15 cellular contexts compared by ENCODE assay signal in the genomic region with DNA sequence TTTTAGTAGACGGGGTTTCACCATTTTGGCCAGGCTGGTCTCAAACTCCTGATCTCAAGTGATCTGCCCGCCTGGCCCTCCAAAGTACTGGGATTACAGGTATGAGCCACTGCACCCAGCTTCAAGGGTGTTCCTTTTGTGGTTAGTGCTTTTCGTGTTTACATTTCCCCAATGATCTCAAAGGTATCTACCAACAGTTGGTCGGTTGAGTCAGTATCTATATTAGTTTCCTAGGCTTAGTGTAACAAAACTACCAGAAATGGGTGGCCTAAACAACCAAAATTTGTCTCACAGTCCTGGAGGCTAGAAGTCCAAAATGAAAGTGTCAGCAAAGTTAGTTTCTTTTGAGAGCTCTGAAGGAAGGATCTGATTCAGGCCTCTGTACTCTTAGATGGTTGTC. TPM values are rescaled to one million over a fixed set of nuclear protein-coding genes. Genes with fewer than 3 reads are reported as not detected.
DNase-seq lines count a peak whose midpoint lies in the region; ATAC-seq lines count a peak whose summit lies in the region.
"Had no signal": no experiment of that assay in that cellular context is flagged by ENCODE, and none has a peak within 500 bp of the region (broad histone marks: within the 10 kb centered on the region; RNA-seq: fewer than 3 reads in every experiment).

No MANE protein-coding gene starts in this region.

- peak overlapping the region in 1 of 2 donors; percentile 55 for H3K4me3 Mint-ChIP-seq in activated T-cell treated with anti-CD3 and anti-CD28 coated beads, Interleukin-2, amount 50 U/mL, for 72 hours
- H3K4me3 Mint-ChIP-seq in activated T-helper 2 cell treated with anti-CD3 and anti-CD28 coated beads, Interferon-gamma antibody, Interleukin-2, Interleukin-4, amounts not matched to agents 10 μg/mL and 5 μg/mL and 100 μg/mL, durations not matched to agents 14 hours and 24 hours and 36 hours (ENCODE audit: low read depth): no peak overlapping the region
- H3K4me3 Mint-ChIP-seq: effector memory CD8-positive, alpha-beta T cell had no signal

- intact Hi-C loops in activated T-helper 2 cell treated with anti-CD3 and anti-CD28 coated beads, Interferon-gamma antibody, Interleukin-2, Interleukin-4, amounts not matched to agents 10 μg/mL and 5 μg/mL and 100 μg/mL, durations not matched to agents 14 hours and 24 hours and 36 hours (cut with micrococcal nuclease): no loop called here

- H3K27me3 Mint-ChIP-seq in activated T-cell treated with anti-CD3 and anti-CD28 coated beads, Interleukin-2, amount 50 U/mL, for 72 hours (ENCODE audit: low read depth): no peaks in the 10 kb centered on the region
- no peaks in the 10 kb centered on the region for H3K27me3 Mint-ChIP-seq in activated T-helper 2 cell treated with anti-CD3 and anti-CD28 coated beads, Interferon-gamma antibody, Interleukin-2, Interleukin-4, amounts not matched to agents 10 μg/mL and 5 μg/mL and 100 μg/mL, durations not matched to agents 14 hours and 24 hours and 36 hours (ENCODE audit: low read depth)
- H3K27me3 Mint-ChIP-seq: effector memory CD8-positive, alpha-beta T cell had no signal

- peak; percentile 88 to 96 for ATAC-seq in activated T-cell treated with anti-CD3 and anti-CD28 coated beads, Interleukin-2, amount 50 U/mL, for 72 hours (replicated peaks in 1 of 2)
- ATAC-seq in GM21423 (IDR thresholded peaks at IDR 0.05; ENCODE audit: unreplicated experiment) (peak; percentile 60), HG03135 (IDR thresholded peaks at IDR 0.05; ENCODE audit: unreplicated experiment) (peak; percentile 63)
- ATAC-seq: effector memory CD8-positive, alpha-beta T cell; heart left ventricle had no signal

- peak; percentile 16 to 24 for DNase-seq in activated T-cell treated with anti-CD3 and anti-CD28 coated beads, Interleukin-2, amount 50 U/mL, for 72 hours
- no peak for DNase-seq in activated T-cell treated with anti-CD3 and anti-CD28 coated beads, Interleukin-2, amount 50 U/mL, for 48 hours
- DNase-seq in activated T-helper 2 cell treated with anti-CD3 and anti-CD28 coated beads, Interferon-gamma antibody, Interleukin-2, Interleukin-4, amounts not matched to agents 10 μg/mL and 5 μg/mL and 100 μg/mL, durations not matched to agents 14 hours and 24 hours and 36 hours (ENCODE audit: low spot score): peak; percentile 16
- DNase-seq in NCI-H2227 treated with DMSO at 0.1 percent for 48 hours (lab: John Stamatoyannopoulos, UW): no peak
- no peak for DNase-seq in pons (ENCODE audit: low spot score)
- DNase-seq in NCI-H226: no peak
- DNase-seq: anterior cingulate cortex; effector memory CD8-positive, alpha-beta T cell; heart left ventricle; MV-4-11; ovary; stomach had no signal

- peaks cover 3 to 4% of the 10 kb centered on the region in 2 donors for H3K9me3 Mint-ChIP-seq in activated T-cell treated with anti-CD3 and anti-CD28 coated beads, Interleukin-2, amount 50 U/mL, for 72 hours
- H3K9me3 Mint-ChIP-seq in activated T-helper 2 cell treated with anti-CD3 and anti-CD28 coated beads, Interferon-gamma antibody, Interleukin-2, Interleukin-4, amounts not matched to agents 10 μg/mL and 5 μg/mL and 100 μg/mL, durations not matched to agents 14 hours and 24 hours and 36 hours: peaks cover 17% of the 10 kb centered on the region
- H3K9me3 Mint-ChIP-seq: effector memory CD8-positive, alpha-beta T cell had no signal

- peaks cover 7% of the 10 kb centered on the region for H3K4me1 Mint-ChIP-seq in activated T-cell treated with anti-CD3 and anti-CD28 coated beads, Interleukin-2, amount 50 U/mL, for 72 hours (ENCODE audit: low read depth)
- peaks cover 31% of the 10 kb centered on the region for H3K4me1 Mint-ChIP-seq in activated T-helper 2 cell treated with anti-CD3 and anti-CD28 coated beads, Interferon-gamma antibody, Interleukin-2, Interleukin-4, amounts not matched to agents 10 μg/mL and 5 μg/mL and 100 μg/mL, durations not matched to agents 14 hours and 24 hours and 36 hours (ENCODE audit: low read depth)

- H3K36me3 Mint-ChIP-seq in activated T-cell treated with anti-CD3 and anti-CD28 coated beads, Interleukin-2, amount 50 U/mL, for 72 hours (ENCODE audit: insufficient read depth in 2 of 2): peaks cover 27 to 55% of the 10 kb centered on the region in 2 donors
- peaks cover 75% of the 10 kb centered on the region for H3K36me3 Mint-ChIP-seq in activated T-helper 2 cell treated with anti-CD3 and anti-CD28 coated beads, Interferon-gamma antibody, Interleukin-2, Interleukin-4, amounts not matched to agents 10 μg/mL and 5 μg/mL and 100 μg/mL, durations not matched to agents 14 hours and 24 hours and 36 hours (ENCODE audit: low read depth)

- peak overlapping the region; percentile 91 for H3K27ac Mint-ChIP-seq in activated T-cell treated with anti-CD3 and anti-CD28 coated beads, Interleukin-2, amount 50 U/mL, for 72 hours
- peak overlapping the region; percentile 35 for H3K27ac Mint-ChIP-seq in activated T-helper 2 cell treated with anti-CD3 and anti-CD28 coated beads, Interferon-gamma antibody, Interleukin-2, Interleukin-4, amounts not matched to agents 10 μg/mL and 5 μg/mL and 100 μg/mL, durations not matched to agents 14 hours and 24 hours and 36 hours
- H3K27ac Mint-ChIP-seq: effector memory CD8-positive, alpha-beta T cell had no signal

RNA-seq across cellular contexts. Expression of gene CASP8AP2, which starts 30.1 kb away (rescaled TPM):
- total RNA-seq in activated T-cell treated with anti-CD3 and anti-CD28 coated beads, Interleukin-2, amount 50 U/mL, for 72 hours: 10 to 100 TPM; 27.2 to 36.1 TPM
- 31.8 and 32.8 TPM in 2 replicates for total RNA-seq in activated T-helper 2 cell treated with anti-CD3 and anti-CD28 coated beads, Interferon-gamma antibody, Interleukin-2, Interleukin-4, amounts not matched to agents 10 μg/mL and 5 μg/mL and 100 μg/mL, durations not matched to agents 14 hours and 24 hours and 36 hours

RNA-seq across cellular contexts. Expression of gene GJA10, which starts 34.5 kb away (rescaled TPM):
- total RNA-seq in activated T-cell treated with anti-CD3 and anti-CD28 coated beads, Interleukin-2, amount 50 U/mL, for 72 hours: not detected
- 0.11 and 0.32 TPM in 2 replicates for total RNA-seq in activated T-helper 2 cell treated with anti-CD3 and anti-CD28 coated beads, Interferon-gamma antibody, Interleukin-2, Interleukin-4, amounts not matched to agents 10 μg/mL and 5 μg/mL and 100 μg/mL, durations not matched to agents 14 hours and 24 hours and 36 hours
- total RNA-seq: heart left ventricle, lung, ovary, stomach had no signal

RNA-seq across cellular contexts. Expression of gene MDN1, which starts 40.1 kb away (rescaled TPM):
- total RNA-seq in activated T-cell treated with anti-CD3 and anti-CD28 coated beads, Interleukin-2, amount 50 U/mL, for 72 hours: 10 to 100 TPM; 41.0 to 48.2 TPM
- total RNA-seq in activated T-helper 2 cell treated with anti-CD3 and anti-CD28 coated beads, Interferon-gamma antibody, Interleukin-2, Interleukin-4, amounts not matched to agents 10 μg/mL and 5 μg/mL and 100 μg/mL, durations not matched to agents 14 hours and 24 hours and 36 hours: 61.7 and 66.5 TPM in 2 replicates

Comparison
In these comparisons a context has a peak if more than half of its experiments do, and no peak if none do; other contexts are left out.
1. DNase-seq: peak in activated T-cell treated with anti-CD3 and anti-CD28 coated beads, Interleukin-2, amount 50 U/mL, for 72 hours (2 of 2) and activated T-helper 2 cell treated with anti-CD3 and anti-CD28 coated beads, Interferon-gamma antibody, Interleukin-2, Interleukin-4, amounts not matched to agents 10 μg/mL and 5 μg/mL and 100 μg/mL, durations not matched to agents 14 hours and 24 hours and 36 hours (single experiment); none in activated T-cell treated with anti-CD3 and anti-CD28 coated beads, Interleukin-2, amount 50 U/mL, for 48 hours (0 of 2), NCI-H2227 treated with DMSO at 0.1 percent for 48 hours (single experiment), pons (single experiment) and NCI-H226 (single experiment).
2. Peak in every context shown above with its lines, with median percentiles within 50 percentile points of each other: ATAC-seq.